ENCODE assay signal across 11 cellular contexts in genomic region chr21:26881504-26882228, GRCh38. TPM values are rescaled to one million over a fixed set of nuclear protein-coding genes. Genes with fewer than 3 reads are reported as not detected.
DNase-seq lines count a peak whose midpoint lies in the region; TF ChIP-seq lines count a peak whose summit lies in the region.
"Had no signal": no experiment of that assay in that cellular context is flagged by ENCODE, and none has a peak within 500 bp of the region (broad histone marks: within the 10 kb centered on the region; RNA-seq: fewer than 3 reads in every experiment).

No MANE protein-coding gene starts in this region.

- H3K36me3 ChIP-seq in OCI-LY3 (replicated peaks; ENCODE audit: low read depth, low read length): no peaks in the 10 kb centered on the region
- H3K36me3 ChIP-seq: BLaER1 treated with 17β-estradiol and CSF1 and Interleukin-3, amounts not matched to agents 10 nM and 100 nM; HAP-1 had no signal

- H3K9me3 ChIP-seq in OCI-LY3 (ENCODE audit: insufficient read depth, low read length): no peaks in the 10 kb centered on the region
- H3K9me3 ChIP-seq: BLaER1 treated with 17β-estradiol and CSF1 and Interleukin-3, amounts not matched to agents 10 nM and 100 nM; HAP-1 had no signal

- peak overlapping the region; percentile 36 for H3K4me2 ChIP-seq in OCI-LY3 (ENCODE audit: low read length)
- H3K4me2 ChIP-seq: BLaER1 treated with 17β-estradiol and CSF1 and Interleukin-3, amounts not matched to agents 10 nM and 100 nM had no signal

- H3K79me2 ChIP-seq in OCI-LY3 (ENCODE audit: low read length): no peaks in the 10 kb centered on the region

- H2AFZ ChIP-seq in OCI-LY3 (ENCODE audit: low read depth, low read length): peak overlapping the region; percentile 47; the same call in 1 of the 2 replicates

- H3K4me1 ChIP-seq in OCI-LY3 (ENCODE audit: low read length): no peaks in the 10 kb centered on the region
- H3K4me1 ChIP-seq: BLaER1 treated with 17β-estradiol and CSF1 and Interleukin-3, amounts not matched to agents 10 nM and 100 nM; HAP-1 had no signal

- TF ChIP-seq CTCF in OCI-LY3 (IDR thresholded peaks at IDR 0.05; ENCODE audit: low read depth, low read length) (peak; percentile 54), fibroblast of pulmonary artery (IDR thresholded peaks at IDR 0.05; ENCODE audit: low read length, missing control alignments) (peak; percentile 40)

- peak overlapping the region; percentile 26; the same call in 1 of the 2 replicates for H3K4me3 ChIP-seq in OCI-LY3 (ENCODE audit: low read length)
- H3K4me3 ChIP-seq in fibroblast of pulmonary artery (replicated peaks; ENCODE audit: low read depth, low read length): no peak overlapping the region
- H3K4me3 ChIP-seq: BLaER1 treated with 17β-estradiol and CSF1 and Interleukin-3, amounts not matched to agents 10 nM and 100 nM; HAP-1; skin epidermis had no signal

- DNase-seq in SHP77 treated with DMSO at 0.1 percent for 48 hours (lab: John Stamatoyannopoulos, UW): peak; percentile 22
- no peak for DNase-seq in SHP77 (lab: John Stamatoyannopoulos, UW)
- DNase-seq in fibroblast of pulmonary artery (ENCODE audit: low read depth): peak; percentile 54
- peak; percentile 18 for DNase-seq in stromal cell of bone marrow (ENCODE audit: low read depth)
- no peak for DNase-seq in head of caudate nucleus
- DNase-seq in NCI-H2227 treated with DMSO at 0.1 percent for 48 hours (lab: John Stamatoyannopoulos, UW): no peak
- no peak for DNase-seq in mucosa of gallbladder (ENCODE audit: low spot score)

- H3K9ac ChIP-seq in OCI-LY3 (ENCODE audit: low read length): no peak overlapping the region
- H3K9ac ChIP-seq: BLaER1 treated with 17β-estradiol and CSF1 and Interleukin-3, amounts not matched to agents 10 nM and 100 nM had no signal

- H3K27me3 ChIP-seq in OCI-LY3 (ENCODE audit: low read depth, low read length): no peaks in the 10 kb centered on the region
- H3K27me3 ChIP-seq: BLaER1 treated with 17β-estradiol and CSF1 and Interleukin-3, amounts not matched to agents 10 nM and 100 nM had no signal

- H3K27ac ChIP-seq in OCI-LY3 (ENCODE audit: low read length): no peak overlapping the region
- H3K27ac ChIP-seq: BLaER1 treated with 17β-estradiol and CSF1 and Interleukin-3, amounts not matched to agents 10 nM and 100 nM; skin epidermis had no signal

- intact Hi-C loops in head of caudate nucleus (cut with DNase I): no loop called here

- H4K20me1 ChIP-seq in OCI-LY3 (ENCODE audit: insufficient read depth, low read length): no peaks in the 10 kb centered on the region
- H4K20me1 ChIP-seq: BLaER1 treated with 17β-estradiol and CSF1 and Interleukin-3, amounts not matched to agents 10 nM and 100 nM had no signal

RNA-seq across cellular contexts. Expression of gene ADAMTS1, which starts 36.5 kb away (rescaled TPM):
- total RNA-seq in mucosa of gallbladder: 74.7 TPM

Comparison
In these comparisons a context has a peak if more than half of its experiments do, and no peak if none do; other contexts are left out.
1. DNase-seq: peak in SHP77 treated with DMSO at 0.1 percent for 48 hours (single experiment), fibroblast of pulmonary artery (single experiment) and stromal cell of bone marrow (single experiment); none in SHP77 (0 of 2), head of caudate nucleus (0 of 42), NCI-H2227 treated with DMSO at 0.1 percent for 48 hours (single experiment) and mucosa of gallbladder (single experiment).